In the genomic region with DNA sequence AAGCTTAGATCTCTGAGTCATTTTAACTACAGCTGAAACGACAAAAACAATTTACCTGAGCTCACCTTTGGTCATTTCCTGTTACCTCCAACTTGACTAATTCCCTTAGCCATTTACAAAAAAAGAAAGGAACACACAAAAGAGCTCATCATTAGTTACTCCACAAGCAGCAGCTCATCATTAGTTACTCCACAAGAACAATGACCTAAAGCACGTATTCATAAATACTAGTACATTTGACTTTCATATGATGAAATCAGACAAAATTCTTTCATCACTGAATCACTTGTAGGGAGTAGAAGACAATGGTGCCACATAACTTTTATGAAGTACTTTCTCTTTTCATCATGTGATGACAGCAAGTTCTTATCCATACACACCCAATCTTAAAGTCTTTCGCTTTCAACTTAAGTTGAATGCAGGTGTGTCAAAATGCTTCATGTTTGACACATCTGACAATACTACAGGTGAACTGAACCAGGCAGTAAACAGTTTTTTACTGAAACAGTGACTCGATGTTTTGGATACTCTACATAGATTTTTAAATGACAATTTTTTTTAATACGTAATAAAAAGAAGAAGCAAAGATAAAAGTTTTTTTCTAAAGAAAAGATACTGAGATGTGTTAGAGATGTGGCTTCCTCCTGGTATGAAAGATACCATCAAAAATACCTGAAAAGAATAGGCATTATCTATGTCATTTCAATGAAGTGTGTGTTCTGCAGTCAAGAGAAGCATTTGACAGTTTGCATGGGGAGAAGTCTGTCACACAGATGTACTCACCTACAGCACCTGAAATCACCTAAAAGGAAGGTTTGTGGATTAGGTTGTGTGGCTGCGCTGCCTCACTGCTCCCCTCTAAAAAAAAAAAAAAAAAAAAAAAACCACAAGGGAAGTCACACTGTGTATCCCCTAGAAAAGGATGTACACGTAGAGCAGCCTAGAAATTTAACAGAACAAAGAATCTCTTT, we compare ENCODE assay signal across 10 cellular contexts.
DNase-seq lines count a peak whose midpoint lies in the region; ATAC-seq lines count a peak whose summit lies in the region.
"Had no signal": no experiment of that assay in that cellular context is flagged by ENCODE, and none has a peak within 500 bp of the region (broad histone marks: within the 10 kb centered on the region; RNA-seq: fewer than 3 reads in every experiment).

No MANE protein-coding gene starts in this region.

- H3K36me3 Mint-ChIP-seq in activated T-helper 17 cell treated with anti-CD3 and anti-CD28 coated beads, Interleukin-2, amount 50 U/mL, for 72 hours (ENCODE audit: low read depth) = peaks cover 57% of the 10 kb centered on the region

- H3K9me3 Mint-ChIP-seq in activated T-helper 17 cell treated with anti-CD3 and anti-CD28 coated beads, Interleukin-2, amount 50 U/mL, for 72 hours = no peaks in the 10 kb centered on the region

- H3K4me3 Mint-ChIP-seq in activated T-helper 17 cell treated with anti-CD3 and anti-CD28 coated beads, Interleukin-2, amount 50 U/mL, for 72 hours = peak overlapping the region; percentile 72

- H3K27me3 Mint-ChIP-seq in activated T-helper 17 cell treated with anti-CD3 and anti-CD28 coated beads, Interleukin-2, amount 50 U/mL, for 72 hours = no peaks in the 10 kb centered on the region

- H3K27ac Mint-ChIP-seq in activated T-helper 17 cell treated with anti-CD3 and anti-CD28 coated beads, Interleukin-2, amount 50 U/mL, for 72 hours = peak overlapping the region; percentile 77

- ATAC-seq in HG03196 (IDR thresholded peaks at IDR 0.05; ENCODE audit: unreplicated experiment) (peak; percentile 53), HG02840 (IDR thresholded peaks at IDR 0.05; ENCODE audit: low FRiP score, unreplicated experiment) (no peak), GM19455 (IDR thresholded peaks at IDR 0.05; ENCODE audit: unreplicated experiment) (no peak)
- ATAC-seq in activated T-helper 17 cell treated with anti-CD3 and anti-CD28 coated beads, Interleukin-2, amount 50 U/mL, for 72 hours (replicated peaks) = peak; percentile 83
- ATAC-seq: left ventricle myocardium superior had no signal

- peaks cover 39% of the 10 kb centered on the region for H3K4me1 Mint-ChIP-seq in activated T-helper 17 cell treated with anti-CD3 and anti-CD28 coated beads, Interleukin-2, amount 50 U/mL, for 72 hours

- DNase-seq in GM04503 (ENCODE audit: low read depth) (peak; percentile 19), kidney glomerular epithelial cell (lab: John Stamatoyannopoulos, UW) (peak; percentile 38), cortex of kidney (lab: John Stamatoyannopoulos, UW) (no peak), NCI-H748 (lab: John Stamatoyannopoulos, UW; ENCODE audit: unreplicated experiment) (no peak)
- DNase-seq: anterior cingulate cortex, left ventricle myocardium superior had no signal

Comparison
In these comparisons a context has a peak if more than half of its experiments do, and no peak if none do; other contexts are left out.
1. DNase-seq: peak in GM04503 (single experiment) and kidney glomerular epithelial cell (single experiment); none in cortex of kidney (single experiment) and NCI-H748 (single experiment).
2. ATAC-seq: peak in HG03196 (single experiment) and activated T-helper 17 cell treated with anti-CD3 and anti-CD28 coated beads, Interleukin-2, amount 50 U/mL, for 72 hours (single experiment); none in HG02840 (single experiment) and GM19455 (single experiment).